In the genomic region with DNA sequence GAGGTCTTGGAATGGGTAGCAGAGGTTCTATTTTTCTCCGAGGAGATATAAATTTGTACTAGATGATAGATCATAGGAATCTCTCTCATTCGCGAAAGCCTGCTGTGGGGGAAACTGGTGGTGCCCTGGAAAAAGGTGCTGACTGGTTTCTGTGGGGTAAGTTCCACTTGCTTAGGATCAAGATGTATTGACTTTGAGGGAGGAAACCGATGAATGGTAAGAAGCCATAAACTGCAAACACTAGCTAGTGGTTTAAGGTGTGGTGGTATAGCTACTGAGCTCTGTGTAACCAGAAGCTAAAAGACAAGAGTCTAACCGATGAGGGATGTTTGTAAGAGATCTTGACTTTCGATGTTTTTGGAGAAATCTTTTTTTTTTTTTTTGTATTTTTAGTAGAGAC, we compare ENCODE assay signal across 1 cellular context.
TF ChIP-seq lines count a peak whose summit lies in the region.

No MANE protein-coding gene starts in this region.

TF ChIP-seq in GM23338, 12 proteins besides CTCF, POLR2A, EP300 and RAD21 (continued from another document):
- TF ChIP-seq, protein P1, sequence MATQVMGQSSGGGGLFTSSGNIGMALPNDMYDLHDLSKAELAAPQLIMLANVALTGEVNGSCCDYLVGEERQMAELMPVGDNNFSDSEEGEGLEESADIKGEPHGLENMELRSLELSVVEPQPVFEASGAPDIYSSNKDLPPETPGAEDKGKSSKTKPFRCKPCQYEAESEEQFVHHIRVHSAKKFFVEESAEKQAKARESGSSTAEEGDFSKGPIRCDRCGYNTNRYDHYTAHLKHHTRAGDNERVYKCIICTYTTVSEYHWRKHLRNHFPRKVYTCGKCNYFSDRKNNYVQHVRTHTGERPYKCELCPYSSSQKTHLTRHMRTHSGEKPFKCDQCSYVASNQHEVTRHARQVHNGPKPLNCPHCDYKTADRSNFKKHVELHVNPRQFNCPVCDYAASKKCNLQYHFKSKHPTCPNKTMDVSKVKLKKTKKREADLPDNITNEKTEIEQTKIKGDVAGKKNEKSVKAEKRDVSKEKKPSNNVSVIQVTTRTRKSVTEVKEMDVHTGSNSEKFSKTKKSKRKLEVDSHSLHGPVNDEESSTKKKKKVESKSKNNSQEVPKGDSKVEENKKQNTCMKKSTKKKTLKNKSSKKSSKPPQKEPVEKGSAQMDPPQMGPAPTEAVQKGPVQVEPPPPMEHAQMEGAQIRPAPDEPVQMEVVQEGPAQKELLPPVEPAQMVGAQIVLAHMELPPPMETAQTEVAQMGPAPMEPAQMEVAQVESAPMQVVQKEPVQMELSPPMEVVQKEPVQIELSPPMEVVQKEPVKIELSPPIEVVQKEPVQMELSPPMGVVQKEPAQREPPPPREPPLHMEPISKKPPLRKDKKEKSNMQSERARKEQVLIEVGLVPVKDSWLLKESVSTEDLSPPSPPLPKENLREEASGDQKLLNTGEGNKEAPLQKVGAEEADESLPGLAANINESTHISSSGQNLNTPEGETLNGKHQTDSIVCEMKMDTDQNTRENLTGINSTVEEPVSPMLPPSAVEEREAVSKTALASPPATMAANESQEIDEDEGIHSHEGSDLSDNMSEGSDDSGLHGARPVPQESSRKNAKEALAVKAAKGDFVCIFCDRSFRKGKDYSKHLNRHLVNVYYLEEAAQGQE (IDR thresholded peaks at IDR 0.05; ENCODE audit: unreplicated experiment): no peak
- TF ChIP-seq ZNF114 (CRISPR knock-in tag; IDR thresholded peaks at IDR 0.05) (no peak), EZH2 (IDR thresholded peaks at IDR 0.05; ENCODE audit: low read depth, unreplicated experiment) (no peak), EZH2phosphoT487 (IDR thresholded peaks at IDR 0.05; ENCODE audit: unreplicated experiment) (no peak)
TF ChIP-seq in GM23338: peak in this region for 0.
